ENCODE assay signal across 13 cellular contexts in genomic region chr2:231068525-231069222, GRCh38. TPM values are rescaled to one million over a fixed set of nuclear protein-coding genes. Genes with fewer than 3 reads are reported as not detected.
A peak's percentile ranks its signal among the peaks of the same experiment; 100 is the strongest.
DNase-seq lines count a peak whose midpoint lies in the region; ATAC-seq and TF ChIP-seq lines count a peak whose summit lies in the region.
"Had no signal": no experiment of that assay in that cellular context is flagged by ENCODE, and none has a peak within 500 bp of the region (broad histone marks: within the 10 kb centered on the region; RNA-seq: fewer than 3 reads in every experiment).

No MANE protein-coding gene starts in this region.

- TF ChIP-seq CTCF in fibroblast of pulmonary artery (IDR thresholded peaks at IDR 0.05; ENCODE audit: low read length, missing control alignments) = no peak

- H3K4me1 Mint-ChIP-seq in stimulated activated naive CD8-positive, alpha-beta T cell treated with anti-CD3 and anti-CD28 coated beads, Interleukin-15, amount 100 ng/mL, for 72 hours = no peaks in the 10 kb centered on the region
- H3K4me1 Mint-ChIP-seq in stimulated activated naive CD8-positive, alpha-beta T cell treated with anti-CD3 and anti-CD28 coated beads, Interleukin-15, Interleukin-2, amounts not matched to agents 100 ng/mL and 50 ng/mL, for 24 hours (ENCODE audit: low read depth) = peaks cover 13% of the 10 kb centered on the region
- H3K4me1 Mint-ChIP-seq: neural progenitor cell had no signal

- no peaks in the 10 kb centered on the region for H3K9me3 Mint-ChIP-seq in stimulated activated naive CD8-positive, alpha-beta T cell treated with anti-CD3 and anti-CD28 coated beads, Interleukin-15, amount 100 ng/mL, for 72 hours
- no peaks in the 10 kb centered on the region for H3K9me3 Mint-ChIP-seq in stimulated activated naive CD8-positive, alpha-beta T cell treated with anti-CD3 and anti-CD28 coated beads, Interleukin-15, Interleukin-2, amounts not matched to agents 100 ng/mL and 50 ng/mL, for 24 hours
- H3K9me3 Mint-ChIP-seq: dendritic cell treated with granulocyte-macrophage colony-stimulating factor and Interleukin-4, amounts not matched to agents 40 ng/mL and 50 ng/mL, for 4 days; neural progenitor cell had no signal

- no peak overlapping the region for H3K27ac Mint-ChIP-seq in stimulated activated naive CD8-positive, alpha-beta T cell treated with anti-CD3 and anti-CD28 coated beads, Interleukin-15, amount 100 ng/mL, for 72 hours
- peak overlapping the region; percentile 43 for H3K27ac Mint-ChIP-seq in stimulated activated naive CD8-positive, alpha-beta T cell treated with anti-CD3 and anti-CD28 coated beads, Interleukin-15, Interleukin-2, amounts not matched to agents 100 ng/mL and 50 ng/mL, for 24 hours
- H3K27ac Mint-ChIP-seq: neural progenitor cell had no signal

- no peaks in the 10 kb centered on the region for H3K27me3 Mint-ChIP-seq in stimulated activated naive CD8-positive, alpha-beta T cell treated with anti-CD3 and anti-CD28 coated beads, Interleukin-15, amount 100 ng/mL, for 72 hours
- H3K27me3 Mint-ChIP-seq in stimulated activated naive CD8-positive, alpha-beta T cell treated with anti-CD3 and anti-CD28 coated beads, Interleukin-15, Interleukin-2, amounts not matched to agents 100 ng/mL and 50 ng/mL, for 24 hours = no peaks in the 10 kb centered on the region
- H3K27me3 Mint-ChIP-seq: dendritic cell treated with granulocyte-macrophage colony-stimulating factor and Interleukin-4, amounts not matched to agents 40 ng/mL and 50 ng/mL, for 4 days had no signal

- H3K4me3 Mint-ChIP-seq in stimulated activated naive CD8-positive, alpha-beta T cell treated with anti-CD3 and anti-CD28 coated beads, Interleukin-15, amount 100 ng/mL, for 72 hours = no peak overlapping the region
- H3K4me3 Mint-ChIP-seq in stimulated activated naive CD8-positive, alpha-beta T cell treated with anti-CD3 and anti-CD28 coated beads, Interleukin-15, Interleukin-2, amounts not matched to agents 100 ng/mL and 50 ng/mL, for 24 hours = no peak overlapping the region
- H3K4me3 Mint-ChIP-seq: dendritic cell treated with granulocyte-macrophage colony-stimulating factor and Interleukin-4, amounts not matched to agents 40 ng/mL and 50 ng/mL, for 4 days; neural progenitor cell had no signal

- peaks cover 76% of the 10 kb centered on the region for H3K36me3 Mint-ChIP-seq in stimulated activated naive CD8-positive, alpha-beta T cell treated with anti-CD3 and anti-CD28 coated beads, Interleukin-15, Interleukin-2, amounts not matched to agents 100 ng/mL and 50 ng/mL, for 24 hours (ENCODE audit: low read depth)

- no peak for DNase-seq in stimulated activated naive CD8-positive, alpha-beta T cell treated with anti-CD3 and anti-CD28 coated beads, Interleukin-15, Interleukin-2, amounts not matched to agents 100 U/mL and 50 U/mL, for 24 hours
- no peak for DNase-seq in stimulated activated naive CD8-positive, alpha-beta T cell treated with anti-CD3 and anti-CD28 coated beads, Interleukin-15, amount 100 ng/mL, for 72 hours
- DNase-seq in fibroblast of pulmonary artery (ENCODE audit: low read depth) (peak; percentile 60), SK-N-DZ (ENCODE audit: low spot score) (no peak), COLO668 (lab: John Stamatoyannopoulos, UW; ENCODE audit: unreplicated experiment) (no peak), NCI-H446 (lab: John Stamatoyannopoulos, UW) (no peak)
- DNase-seq: activated naive CD4-positive, alpha-beta T cell; left ventricle myocardium inferior; NCI-H2029 treated with DMSO at 0.1 percent for 48 hours had no signal

- H3K4me3 ChIP-seq in fibroblast of pulmonary artery (replicated peaks; ENCODE audit: low read depth, low read length) = no peak overlapping the region
- H3K4me3 ChIP-seq: left ventricle myocardium inferior, neural progenitor cell had no signal

- ATAC-seq in stimulated activated naive CD8-positive, alpha-beta T cell treated with anti-CD3 and anti-CD28 coated beads, Interleukin-15, Interleukin-2, amounts not matched to agents 100 U/mL and 50 U/mL, for 24 hours = peak; percentile 92
- no peak for ATAC-seq in stimulated activated naive CD8-positive, alpha-beta T cell treated with anti-CD3 and anti-CD28 coated beads, Interleukin-15, amount 100 ng/mL, for 72 hours
- ATAC-seq in SK-N-SH treated with all-trans-retinoic acid at 6 μM for 48 hours = peak; percentile 69

TF ChIP-seq in SK-N-SH treated with all-trans-retinoic acid at 6 μM for 48 hours, 23 proteins besides CTCF, POLR2A, EP300 and RAD21:
- TF ChIP-seq CSRNP3 (CRISPR knock-in tag; IDR thresholded peaks at IDR 0.05) = no peak
- no peak for TF ChIP-seq CSDC2 (CRISPR knock-in tag; IDR thresholded peaks at IDR 0.05)
- no peak for TF ChIP-seq ZNF565 (CRISPR knock-in tag; conservative IDR thresholded peaks at IDR 0.05; ENCODE audit: low read depth)
- TF ChIP-seq PATZ1 (CRISPR knock-in tag; IDR thresholded peaks at IDR 0.05; ENCODE audit: borderline replicate concordance) = no peak
- no peak for TF ChIP-seq ESRRG (CRISPR knock-in tag; IDR thresholded peaks at IDR 0.05)
- no peak for TF ChIP-seq RARB (CRISPR knock-in tag; IDR thresholded peaks at IDR 0.05)
- no peak for TF ChIP-seq CREB5 (CRISPR knock-in tag; IDR thresholded peaks at IDR 0.05; ENCODE audit: low read depth)
- no peak for TF ChIP-seq TCF4 (CRISPR knock-in tag; IDR thresholded peaks at IDR 0.05; ENCODE audit: borderline replicate concordance)
- TF ChIP-seq OSR1 (CRISPR knock-in tag; IDR thresholded peaks at IDR 0.05) = no peak
- TF ChIP-seq POU6F1 (CRISPR knock-in tag; IDR thresholded peaks at IDR 0.05; ENCODE audit: borderline replicate concordance, low read depth) = no peak
- TF ChIP-seq ZNF70 (CRISPR knock-in tag; IDR thresholded peaks at IDR 0.05) = no peak
- TF ChIP-seq ZFP3 (CRISPR knock-in tag; IDR thresholded peaks at IDR 0.05) = no peak
- TF ChIP-seq SNAI2 (CRISPR knock-in tag; IDR thresholded peaks at IDR 0.05) = no peak

RNA-seq across cellular contexts. Expression of gene PSMD1, which starts 12.0 kb away (rescaled TPM):
- 73.9 and 82.3 TPM in 2 replicates for polyA plus RNA-seq in SK-N-DZ (2014; cell fraction: cytosol; rRNA removed)
- 36.6 and 74.6 TPM in 2 replicates for polyA plus RNA-seq in SK-N-DZ (2014; cell fraction: nucleus; rRNA removed)

RNA-seq across cellular contexts. Expression of gene C2orf72, which starts 31.4 kb away (rescaled TPM):
- polyA plus RNA-seq in SK-N-DZ (2014; cell fraction: cytosol; rRNA removed) = 0.65 and 1.4 TPM in 2 replicates
- polyA plus RNA-seq in SK-N-DZ (2014; cell fraction: nucleus; rRNA removed) = 0.18 and 0.28 TPM in 2 replicates

RNA-seq across cellular contexts. Expression of gene HTR2B, which starts 56.2 kb away (rescaled TPM):
- not detected in 2 replicates for polyA plus RNA-seq in SK-N-DZ (2014; cell fraction: cytosol; rRNA removed)
- polyA plus RNA-seq in SK-N-DZ (2014; cell fraction: nucleus; rRNA removed) = not detected in 2 replicates
